Comparison of ENCODE assay signal across 1 cellular context in genomic region chr11:123577081-123577598, GRCh38.
TF ChIP-seq lines count a peak whose summit lies in the region.

No MANE protein-coding gene starts in this region.

TF ChIP-seq in GM23338, 12 proteins besides CTCF, POLR2A, EP300 and RAD21 (continued from another document):
- no peak for TF ChIP-seq ETS1 (IDR thresholded peaks at IDR 0.05)
